ENCODE assay signal across 22 cellular contexts in the genomic region with DNA sequence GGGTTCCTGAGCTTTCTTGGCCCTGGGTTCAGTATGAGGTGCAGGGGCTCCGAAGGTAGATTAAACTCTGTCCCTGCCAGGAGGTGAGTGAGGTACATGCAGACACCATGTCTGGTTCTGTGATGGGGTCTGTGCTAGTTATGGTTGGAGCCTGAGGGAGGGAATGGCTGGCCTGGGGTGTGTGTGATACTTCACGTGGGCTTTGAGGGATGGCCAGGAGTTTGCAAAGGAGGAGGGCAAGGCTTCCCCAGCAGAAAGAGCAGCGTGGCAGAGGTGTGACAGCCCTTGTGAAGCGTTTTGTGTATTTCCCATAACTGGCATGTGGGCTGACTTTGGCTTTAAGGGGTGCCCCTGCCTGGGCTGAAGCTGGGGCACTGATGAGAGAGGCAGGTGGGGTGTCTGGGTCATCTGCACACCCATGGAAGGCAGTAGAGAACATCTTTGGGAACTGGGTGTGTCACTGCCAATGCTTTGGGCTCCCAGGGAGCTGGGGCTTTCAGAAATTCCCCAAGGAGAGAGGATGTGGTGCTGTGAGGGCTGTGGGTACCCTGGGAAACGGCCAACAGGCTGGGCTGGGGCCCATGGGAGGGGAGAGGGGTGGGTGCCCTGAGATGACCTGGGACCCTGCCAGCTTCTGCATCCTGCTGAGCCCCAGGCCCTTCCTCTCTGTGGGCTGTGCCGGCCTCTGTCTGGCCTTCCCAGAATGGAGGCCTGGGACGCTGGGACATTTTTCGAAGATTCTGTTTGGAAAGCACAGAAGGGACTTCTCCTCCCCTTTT. TPM values are rescaled to one million over a fixed set of nuclear protein-coding genes. Genes with fewer than 3 reads are reported as not detected.
DNase-seq lines count a peak whose midpoint lies in the region; ATAC-seq, FAIRE-seq and TF ChIP-seq lines count a peak whose summit lies in the region.
"Had no signal": no experiment of that assay in that cellular context is flagged by ENCODE, and none has a peak within 500 bp of the region (broad histone marks: within the 10 kb centered on the region; RNA-seq: fewer than 3 reads in every experiment).

No MANE protein-coding gene starts in this region.

- H3K27me3 ChIP-seq in H7 (ENCODE audit: control insufficient read depth, insufficient read depth, low read length) (no peaks in the 10 kb centered on the region), astrocyte (ENCODE audit: insufficient read depth, low read length) (peaks cover 2% of the 10 kb centered on the region), lower lobe of right lung (ENCODE audit: low read depth) (peaks cover 5% of the 10 kb centered on the region), subcutaneous abdominal adipose tissue (ENCODE audit: control insufficient read depth in 5 of 5, insufficient read depth in 4 of 5, low read length in 5 of 5) (peaks cover 0 to 4% (median 0%) of the 10 kb centered on the region in 5 donors)

- no peak overlapping the region for H3K4me3 ChIP-seq in H7 (ENCODE audit: insufficient read depth, low read depth, low read length)
- no peak overlapping the region for H3K4me3 ChIP-seq in astrocyte (ENCODE audit: insufficient read depth, low read depth, low read length)
- no peak overlapping the region for H3K4me3 ChIP-seq in lower lobe of right lung
- no peak overlapping the region for H3K4me3 ChIP-seq in subcutaneous abdominal adipose tissue (ENCODE audit: low read depth in 1 of 5, low read length in 5 of 5)

- H3K4me1 ChIP-seq in astrocyte (ENCODE audit: insufficient read depth, low read length) (peaks cover 7% of the 10 kb centered on the region), lower lobe of right lung (peaks cover 56% of the 10 kb centered on the region), subcutaneous abdominal adipose tissue (ENCODE audit: control insufficient read depth in 5 of 5, insufficient read depth in 5 of 5, low read length in 5 of 5) (peaks cover 5 to 57% (median 39%) of the 10 kb centered on the region in 5 donors)

- peaks cover 2% of the 10 kb centered on the region for H3K36me3 Mint-ChIP-seq in astrocyte (ENCODE audit: low read depth, unreplicated experiment)
- H3K36me3 Mint-ChIP-seq: IgD-negative memory B cell; natural killer cell treated with Interleukin-12 subunit alpha and Interleukin-12 subunit beta and Interleukin-15 and Interleukin-18, amount 100 ng/mL, for 72 hours had no signal

- peaks cover 10% of the 10 kb centered on the region for H4K20me1 ChIP-seq in astrocyte (ENCODE audit: insufficient read depth, low read length)

- FAIRE-seq in astrocyte (lab: Jason Lieb, UNC) = no peak

- H3K27me3 Mint-ChIP-seq in astrocyte (ENCODE audit: low read depth, unreplicated experiment) = peaks cover 38% of the 10 kb centered on the region

- intact Hi-C loops in lower lobe of right lung (cut with DNase I) = no loop called here
- intact Hi-C loops in left colon (cut with DNase I, micrococcal nuclease) = no loop called here

- H3K79me2 ChIP-seq in astrocyte (ENCODE audit: insufficient read depth, low read length) = no peaks in the 10 kb centered on the region

- TF ChIP-seq CTCF in astrocyte (IDR thresholded peaks at IDR 0.05; ENCODE audit: insufficient read depth, low read depth, low read length) (no peak), lower lobe of right lung (IDR thresholded peaks at IDR 0.05) (no peak)

- ATAC-seq in lower lobe of right lung (no peak), GM19455 (IDR thresholded peaks at IDR 0.05; ENCODE audit: unreplicated experiment) (no peak), left colon (no peak)
- ATAC-seq: activated CD8-positive, alpha-beta T cell treated with anti-CD3 and anti-CD28 coated beads, Interleukin-2, amount 10 ng/mL, durations not matched to agents 7 days and 5 days; natural killer cell treated with Interleukin-12 subunit alpha and Interleukin-12 subunit beta and Interleukin-15 and Interleukin-18, amount 100 ng/mL, for 72 hours; PC-3 had no signal

- DNase-seq in H7 = peak; percentile 43
- DNase-seq in astrocyte (ENCODE audit: low read depth) = no peak
- no peak for DNase-seq in lower lobe of right lung
- DNase-seq in amygdala (lab: John Stamatoyannopoulos, UW) = no peak
- no peak for DNase-seq in activated naive CD4-positive, alpha-beta T cell (lab: John Stamatoyannopoulos, UW)
- no peak for DNase-seq in left colon
- DNase-seq: activated CD8-positive, alpha-beta T cell treated with anti-CD3 and anti-CD28 coated beads, Interleukin-2, amount 10 ng/mL, durations not matched to agents 7 days and 5 days; HFFc6; MV-4-11; NCI-H2081; NCI-H526; PC-3; retina; stimulated activated CD4-positive, alpha-beta T cell treated with anti-CD3 and anti-CD28 coated beads, Interleukin-2, amount 100 ng/mL, for 24 hours; trophoblast cell had no signal

- H3K9ac ChIP-seq in astrocyte (ENCODE audit: low read length) = no peak overlapping the region
- H3K9ac ChIP-seq in subcutaneous abdominal adipose tissue (ENCODE audit: low read length in 5 of 5) = peak overlapping the region in 1 of 5 donors; percentile 56

- H3K9me3 ChIP-seq in astrocyte (ENCODE audit: insufficient read depth, low read depth, low read length) = no peaks in the 10 kb centered on the region
- H3K9me3 ChIP-seq in lower lobe of right lung = no peaks in the 10 kb centered on the region
- no peaks in the 10 kb centered on the region for H3K9me3 ChIP-seq in subcutaneous abdominal adipose tissue (ENCODE audit: control insufficient read depth in 5 of 5, low read length in 5 of 5)

- no peak overlapping the region for H3K4me2 ChIP-seq in astrocyte (ENCODE audit: low read length)

- H3K36me3 ChIP-seq in H7 (replicated peaks; ENCODE audit: control insufficient read depth, insufficient read depth, low read length) (0 out of 2 replicates have a peak, but pooled peaks cover 1% of the 10 kb centered on the region), astrocyte (ENCODE audit: insufficient read depth, low read length) (no peaks in the 10 kb centered on the region), lower lobe of right lung (peaks cover 9% of the 10 kb centered on the region), subcutaneous abdominal adipose tissue (ENCODE audit: control insufficient read depth in 5 of 5, insufficient read depth in 5 of 5, low read length in 5 of 5) (no peaks in the 10 kb centered on the region)

- H3K4me3 Mint-ChIP-seq in astrocyte (ENCODE audit: unreplicated experiment) = no peak overlapping the region
- H3K4me3 Mint-ChIP-seq: activated CD8-positive, alpha-beta T cell treated with anti-CD3 and anti-CD28 coated beads, Interleukin-2, amount 10 ng/mL, durations not matched to agents 7 days and 5 days; HFFc6; natural killer cell treated with Interleukin-12 subunit alpha and Interleukin-12 subunit beta and Interleukin-15 and Interleukin-18, amount 100 ng/mL, for 72 hours had no signal

- H3K27ac ChIP-seq in astrocyte (ENCODE audit: low read depth, low read length) (no peak overlapping the region), lower lobe of right lung (peak overlapping the region; percentile 81), subcutaneous abdominal adipose tissue (ENCODE audit: low read depth, low read length) (peak overlapping the region; percentile 4)

- H3K4me1 Mint-ChIP-seq in astrocyte (ENCODE audit: low read depth, unreplicated experiment) = no peaks in the 10 kb centered on the region

- H3K27ac Mint-ChIP-seq in astrocyte (ENCODE audit: unreplicated experiment) = peak overlapping the region; percentile 56
- H3K27ac Mint-ChIP-seq: activated CD8-positive, alpha-beta T cell treated with anti-CD3 and anti-CD28 coated beads, Interleukin-2, amount 10 ng/mL, durations not matched to agents 7 days and 5 days; HFFc6 had no signal

- no peak overlapping the region for H2AFZ ChIP-seq in astrocyte (ENCODE audit: low read depth, low read length)

- no peaks in the 10 kb centered on the region for H3K9me3 Mint-ChIP-seq in astrocyte (ENCODE audit: unreplicated experiment)
- H3K9me3 Mint-ChIP-seq: HFFc6; IgD-negative memory B cell; natural killer cell treated with Interleukin-12 subunit alpha and Interleukin-12 subunit beta and Interleukin-15 and Interleukin-18, amount 100 ng/mL, for 72 hours had no signal

RNA-seq across cellular contexts. Expression of a gene that starts 4.6 kb away (rescaled TPM):
- total RNA-seq in H7 (2014; rRNA removed; shearing (Covaris generic)) = 51.9 and 53.2 TPM in 2 replicates
- 1.8 and 2.0 TPM in 2 replicates for total RNA-seq in astrocyte
- 16.0 TPM for total RNA-seq in lower lobe of right lung
- 1 to 10 TPM; 1.3 to 3.9 TPM for total RNA-seq in left colon
- total RNA-seq: HFFc6 had no signal

RNA-seq across cellular contexts. Expression of a gene that starts 41.7 kb away (rescaled TPM):
- 151 and 252 TPM in 2 replicates for total RNA-seq in H7 (2014; rRNA removed; shearing (Covaris generic))
- total RNA-seq in astrocyte (0.43 TPM in 1 of 2 replicates, not detected in the other), lower lobe of right lung (not detected), left colon (not detected)
- total RNA-seq: activated CD8-positive, alpha-beta T cell treated with anti-CD3 and anti-CD28 coated beads, Interleukin-2, amount 10 ng/mL, durations not matched to agents 7 days and 5 days; dermis microvascular lymphatic vessel endothelial cell; fibroblast of lung; HFFc6; left lobe of liver; natural killer cell treated with Interleukin-12 subunit alpha and Interleukin-12 subunit beta and Interleukin-15 and Interleukin-18, amount 100 ng/mL, for 72 hours; PC-3 had no signal

Comparison
In these comparisons a context has a peak if more than half of its experiments do, and no peak if none do; other contexts are left out.
1. RNA of a gene that starts 41.7 kb away (total RNA-seq): 151 to 252 TPM in H7; 0.43 TPM in astrocyte, not detected in lower lobe of right lung (single experiment) and not detected in left colon; every median in the first group is over 100 times any median in the second.